9 cellular contexts compared by ENCODE assay signal in genomic region chr11:19595840-19596751, GRCh38.
DNase-seq lines count a peak whose midpoint lies in the region; ATAC-seq and TF ChIP-seq lines count a peak whose summit lies in the region.
"Had no signal": no experiment of that assay in that cellular context is flagged by ENCODE, and none has a peak within 500 bp of the region (broad histone marks: within the 10 kb centered on the region; RNA-seq: fewer than 3 reads in every experiment).

No MANE protein-coding gene starts in this region.

- H3K9me3 ChIP-seq in right cardiac atrium (ENCODE audit: control insufficient read depth, low read length): no peaks in the 10 kb centered on the region
- no peaks in the 10 kb centered on the region for H3K9me3 ChIP-seq in skeletal muscle satellite cell (replicated peaks; ENCODE audit: low read length)

- H3K4me2 ChIP-seq in skeletal muscle satellite cell (ENCODE audit: low read length): peak overlapping the region; percentile 93

- H3K4me3 ChIP-seq in astrocyte of the spinal cord (ENCODE audit: low read depth, low read length) (no peak overlapping the region), right cardiac atrium (ENCODE audit: low read length) (no peak overlapping the region), skeletal muscle satellite cell (ENCODE audit: low read length) (peak overlapping the region; percentile 90)

- H3K4me1 ChIP-seq in right cardiac atrium (ENCODE audit: control insufficient read depth, insufficient read depth, low read length) (peaks cover 5% of the 10 kb centered on the region), skeletal muscle satellite cell (ENCODE audit: control insufficient read depth, insufficient read depth, low read length) (peaks cover 44% of the 10 kb centered on the region)

- 32% methylated on average over 12 of the region's 12 CpGs for WGBS in right cardiac atrium

- H3K27ac ChIP-seq in right cardiac atrium (ENCODE audit: low read length): peak overlapping the region; percentile 81

- ATAC-seq in right cardiac atrium (peak; percentile 91 to 92), GM18861 (IDR thresholded peaks at IDR 0.05; ENCODE audit: unreplicated experiment) (no peak), GM21423 (IDR thresholded peaks at IDR 0.05; ENCODE audit: unreplicated experiment) (no peak), GM18870 (IDR thresholded peaks at IDR 0.05; ENCODE audit: unreplicated experiment) (no peak)

- no peak for TF ChIP-seq CTCF in astrocyte of the spinal cord (IDR thresholded peaks at IDR 0.05; ENCODE audit: low read depth, low read length)

- H3K27me3 ChIP-seq in right cardiac atrium (ENCODE audit: control insufficient read depth, insufficient read depth): no peaks in the 10 kb centered on the region
- H3K27me3 ChIP-seq in skeletal muscle satellite cell (ENCODE audit: control insufficient read depth, insufficient read depth, low read length): no peaks in the 10 kb centered on the region

- intact Hi-C loops in right cardiac atrium (cut with DNase I): no loop called here

- DNase-seq in GM04504 (ENCODE audit: low read depth) (peak; percentile 61), astrocyte of the spinal cord (ENCODE audit: low read depth, low spot score) (peak; percentile 92), right cardiac atrium (peak; percentile 82 to 90 (median 88)), inferior parietal cortex (ENCODE audit: extremely low spot score) (no peak)
- DNase-seq: activated naive CD4-positive, alpha-beta T cell had no signal

- peaks cover 13% of the 10 kb centered on the region for H3K36me3 ChIP-seq in skeletal muscle satellite cell (ENCODE audit: insufficient read depth, low read length)

- in situ Hi-C loops in astrocyte of the spinal cord (cut with HindIII; ENCODE audit: low sequenced_read_pairs): no loop called here

- peak overlapping the region; percentile 93 for H3K9ac ChIP-seq in skeletal muscle satellite cell (ENCODE audit: low read depth, low read length)

Comparison
In these comparisons a context has a peak if more than half of its experiments do, and no peak if none do; other contexts are left out.
1. ATAC-seq: peak in right cardiac atrium (2 of 2); none in GM18861 (single experiment), GM21423 (single experiment) and GM18870 (single experiment).